1 cellular context compared by ENCODE assay signal in the genomic region with DNA sequence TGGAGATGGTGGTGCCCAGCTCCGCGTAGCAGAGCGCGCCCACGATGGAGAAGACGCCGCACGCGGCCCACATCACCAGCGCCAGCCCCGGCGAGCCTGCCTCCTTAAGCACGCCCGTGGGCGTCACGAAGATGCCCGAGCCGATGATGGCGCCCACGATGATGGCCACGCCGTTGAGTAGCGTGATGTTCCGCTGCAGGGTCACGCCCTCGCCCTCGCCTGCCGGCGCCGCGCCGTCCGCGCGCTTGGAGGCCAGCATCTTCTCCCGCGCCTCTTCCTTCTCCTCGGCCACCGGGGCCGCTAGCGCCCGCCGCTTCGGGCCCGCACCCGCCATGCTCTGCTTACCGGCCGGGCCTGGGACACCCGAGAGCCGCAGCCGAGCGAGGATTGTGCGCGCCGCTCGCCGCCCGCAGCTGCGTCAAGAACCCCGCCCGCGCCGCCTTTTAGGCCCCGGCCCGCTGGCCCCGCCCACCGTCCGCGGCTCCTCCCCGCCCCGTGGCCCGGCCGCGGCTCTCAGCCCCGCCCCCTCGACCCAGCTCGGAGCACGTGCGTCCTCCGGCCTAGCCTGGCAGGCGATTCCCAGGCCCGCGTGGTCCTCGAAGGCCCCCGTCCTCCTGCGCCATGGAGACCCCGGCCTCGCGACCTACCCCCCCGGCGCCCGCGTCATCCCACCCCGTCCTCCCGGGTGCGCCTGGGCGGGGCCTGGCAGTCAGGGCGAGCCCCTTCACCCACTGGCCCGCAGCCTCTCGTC.
TF ChIP-seq lines count a peak whose summit lies in the region.
"Not testable (repeated sequence)": the region's sequence is repeated elsewhere in the genome, so short reads cannot be mapped to it uniquely, and the experiment has no call there.

No MANE protein-coding gene starts in this region.

TF ChIP-seq in K562, 482 proteins besides CTCF, POLR2A, EP300 and RAD21 (continued from another document and continues in another):
- TF ChIP-seq, protein P1, sequence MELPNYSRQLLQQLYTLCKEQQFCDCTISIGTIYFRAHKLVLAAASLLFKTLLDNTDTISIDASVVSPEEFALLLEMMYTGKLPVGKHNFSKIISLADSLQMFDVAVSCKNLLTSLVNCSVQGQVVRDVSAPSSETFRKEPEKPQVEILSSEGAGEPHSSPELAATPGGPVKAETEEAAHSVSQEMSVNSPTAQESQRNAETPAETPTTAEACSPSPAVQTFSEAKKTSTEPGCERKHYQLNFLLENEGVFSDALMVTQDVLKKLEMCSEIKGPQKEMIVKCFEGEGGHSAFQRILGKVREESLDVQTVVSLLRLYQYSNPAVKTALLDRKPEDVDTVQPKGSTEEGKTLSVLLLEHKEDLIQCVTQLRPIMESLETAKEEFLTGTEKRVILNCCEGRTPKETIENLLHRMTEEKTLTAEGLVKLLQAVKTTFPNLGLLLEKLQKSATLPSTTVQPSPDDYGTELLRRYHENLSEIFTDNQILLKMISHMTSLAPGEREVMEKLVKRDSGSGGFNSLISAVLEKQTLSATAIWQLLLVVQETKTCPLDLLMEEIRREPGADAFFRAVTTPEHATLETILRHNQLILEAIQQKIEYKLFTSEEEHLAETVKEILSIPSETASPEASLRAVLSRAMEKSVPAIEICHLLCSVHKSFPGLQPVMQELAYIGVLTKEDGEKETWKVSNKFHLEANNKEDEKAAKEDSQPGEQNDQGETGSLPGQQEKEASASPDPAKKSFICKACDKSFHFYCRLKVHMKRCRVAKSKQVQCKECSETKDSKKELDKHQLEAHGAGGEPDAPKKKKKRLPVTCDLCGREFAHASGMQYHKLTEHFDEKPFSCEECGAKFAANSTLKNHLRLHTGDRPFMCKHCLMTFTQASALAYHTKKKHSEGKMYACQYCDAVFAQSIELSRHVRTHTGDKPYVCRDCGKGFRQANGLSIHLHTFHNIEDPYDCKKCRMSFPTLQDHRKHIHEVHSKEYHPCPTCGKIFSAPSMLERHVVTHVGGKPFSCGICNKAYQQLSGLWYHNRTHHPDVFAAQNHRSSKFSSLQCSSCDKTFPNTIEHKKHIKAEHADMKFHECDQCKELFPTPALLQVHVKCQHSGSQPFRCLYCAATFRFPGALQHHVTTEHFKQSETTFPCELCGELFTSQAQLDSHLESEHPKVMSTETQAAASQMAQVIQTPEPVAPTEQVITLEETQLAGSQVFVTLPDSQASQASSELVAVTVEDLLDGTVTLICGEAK (IDR thresholded peaks at IDR 0.05): not testable (repeated sequence)
- TF ChIP-seq, protein P1 (CRISPR knock-in tag; IDR thresholded peaks at IDR 0.05): 0 out of 2 replicates have a peak, but pooled peaks have one; percentile 21
- not testable (repeated sequence) for TF ChIP-seq FOXM1 (IDR thresholded peaks at IDR 0.05; ENCODE audit: low read depth); NR2C2 (CRISPR knock-in tag; IDR thresholded peaks at IDR 0.05); NR4A1 (tag; IDR thresholded peaks at IDR 0.05)
- TF ChIP-seq FOXM1 (CRISPR knock-in tag; IDR thresholded peaks at IDR 0.05; ENCODE audit: low read depth) (peak; percentile 45; the same call in 1 of the 2 replicates), KDM2B (CRISPR knock-in tag; IDR thresholded peaks at IDR 0.05) (peak; percentile 94), NR1H2 (CRISPR knock-in tag; IDR thresholded peaks at IDR 0.05) (0 out of 2 replicates have a peak, but pooled peaks have one; percentile 74), CUX1 (CRISPR knock-in tag; IDR thresholded peaks at IDR 0.05) (peak; percentile 48; the same call in 1 of the 2 replicates), TCF7 (IDR thresholded peaks at IDR 0.05; ENCODE audit: borderline replicate concordance) (peak; percentile 57; the same call in 1 of the 2 replicates), POLR2G (IDR thresholded peaks at IDR 0.05; ENCODE audit: low read depth, low read length) (peak; percentile 94), ARID4B (CRISPR knock-in tag; IDR thresholded peaks at IDR 0.05) (peak; percentile 79), NR2C2 (tag; IDR thresholded peaks at IDR 0.05) (peak; percentile 57), POLR2H (tag; IDR thresholded peaks at IDR 0.05; ENCODE audit: low read depth) (0 out of 2 replicates have a peak, but pooled peaks have one; percentile 40), SUPT5H (IDR thresholded peaks at IDR 0.05) (peak; percentile 56), ZNF583 (CRISPR knock-in tag; IDR thresholded peaks at IDR 0.05) (0 out of 2 replicates have a peak, but pooled peaks have one; percentile 40), NR4A1 (CRISPR knock-in tag; IDR thresholded peaks at IDR 0.05) (0 out of 2 replicates have a peak, but pooled peaks have one; percentile 34), RNF2 (IDR thresholded peaks at IDR 0.05) (peak; percentile 68), GMEB1 (CRISPR knock-in tag; IDR thresholded peaks at IDR 0.05) (peak; percentile 46), TAF1 (IDR thresholded peaks at IDR 0.05; ENCODE audit: control insufficient read depth, extremely low read depth, insufficient read depth, low read length, severe bottlenecking) (peak; percentile 54), SMAD4 (CRISPR knock-in tag; conservative IDR thresholded peaks at IDR 0.05) (peak; percentile 68), RBFOX2 (IDR thresholded peaks at IDR 0.05; ENCODE audit: low read depth, low read length) (peak; percentile 86), CTBP1 (IDR thresholded peaks at IDR 0.05; ENCODE audit: borderline replicate concordance) (peak; percentile 13; the same call in 1 of the 2 replicates), PRPF4 (IDR thresholded peaks at IDR 0.05; ENCODE audit: insufficient read depth, low read depth, low read length, poor library complexity, severe bottlenecking) (peak; percentile 37)
- TF ChIP-seq, protein P2, sequence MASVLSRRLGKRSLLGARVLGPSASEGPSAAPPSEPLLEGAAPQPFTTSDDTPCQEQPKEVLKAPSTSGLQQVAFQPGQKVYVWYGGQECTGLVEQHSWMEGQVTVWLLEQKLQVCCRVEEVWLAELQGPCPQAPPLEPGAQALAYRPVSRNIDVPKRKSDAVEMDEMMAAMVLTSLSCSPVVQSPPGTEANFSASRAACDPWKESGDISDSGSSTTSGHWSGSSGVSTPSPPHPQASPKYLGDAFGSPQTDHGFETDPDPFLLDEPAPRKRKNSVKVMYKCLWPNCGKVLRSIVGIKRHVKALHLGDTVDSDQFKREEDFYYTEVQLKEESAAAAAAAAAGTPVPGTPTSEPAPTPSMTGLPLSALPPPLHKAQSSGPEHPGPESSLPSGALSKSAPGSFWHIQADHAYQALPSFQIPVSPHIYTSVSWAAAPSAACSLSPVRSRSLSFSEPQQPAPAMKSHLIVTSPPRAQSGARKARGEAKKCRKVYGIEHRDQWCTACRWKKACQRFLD (CRISPR knock-in tag; IDR thresholded peaks at IDR 0.05): 0 out of 2 replicates have a peak, but pooled peaks have one; percentile 59
- TF ChIP-seq, protein P3, sequence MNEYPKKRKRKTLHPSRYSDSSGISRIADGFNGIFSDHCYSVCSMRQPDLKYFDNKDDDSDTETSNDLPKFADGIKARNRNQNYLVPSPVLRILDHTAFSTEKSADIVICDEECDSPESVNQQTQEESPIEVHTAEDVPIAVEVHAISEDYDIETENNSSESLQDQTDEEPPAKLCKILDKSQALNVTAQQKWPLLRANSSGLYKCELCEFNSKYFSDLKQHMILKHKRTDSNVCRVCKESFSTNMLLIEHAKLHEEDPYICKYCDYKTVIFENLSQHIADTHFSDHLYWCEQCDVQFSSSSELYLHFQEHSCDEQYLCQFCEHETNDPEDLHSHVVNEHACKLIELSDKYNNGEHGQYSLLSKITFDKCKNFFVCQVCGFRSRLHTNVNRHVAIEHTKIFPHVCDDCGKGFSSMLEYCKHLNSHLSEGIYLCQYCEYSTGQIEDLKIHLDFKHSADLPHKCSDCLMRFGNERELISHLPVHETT (CRISPR knock-in tag; conservative IDR thresholded peaks at IDR 0.05 in 1 of 2, IDR thresholded peaks at IDR 0.05 in 1 of 2): 0 out of 4 replicates have a peak, but pooled peaks of 1 of the 2 experiments have one; percentile 38
